ENCODE assay signal across 20 cellular contexts in genomic region chr16:86638642-86639041, GRCh38.
DNase-seq lines count a peak whose midpoint lies in the region; ATAC-seq and TF ChIP-seq lines count a peak whose summit lies in the region.
"Had no signal": no experiment of that assay in that cellular context is flagged by ENCODE, and none has a peak within 500 bp of the region (broad histone marks: within the 10 kb centered on the region; RNA-seq: fewer than 3 reads in every experiment).

No MANE protein-coding gene starts in this region.

- H3K56ac ChIP-seq in IMR-90 (ENCODE audit: extremely low read depth, insufficient read depth, low read length) = no peak overlapping the region

- H3K36me3 Mint-ChIP-seq in neural progenitor cell (no peaks in the 10 kb centered on the region), Caco-2 (ENCODE audit: insufficient read depth, unreplicated experiment) (no peaks in the 10 kb centered on the region), CD14-positive monocyte (no peaks in the 10 kb centered on the region)
- H3K36me3 Mint-ChIP-seq: CD4-positive, alpha-beta memory T cell; CD4-positive, CD25-positive, alpha-beta regulatory T cell; CD8-positive, alpha-beta memory T cell had no signal

- POLR2A ChIA-PET in IMR-90 (lab: Charles Lee; ENCODE audit: unreplicated experiment) = no interaction called here
- POLR2A ChIA-PET in Caco-2 (lab: Charles Lee) = no interaction called here

- H3K4me1 Mint-ChIP-seq in neural progenitor cell = peaks cover 31% of the 10 kb centered on the region
- no peaks in the 10 kb centered on the region for H3K4me1 Mint-ChIP-seq in Caco-2 (ENCODE audit: low read depth, unreplicated experiment)
- H3K4me1 Mint-ChIP-seq in CD14-positive monocyte = no peaks in the 10 kb centered on the region
- H3K4me1 Mint-ChIP-seq: B cell; CD4-positive, alpha-beta memory T cell; CD4-positive, CD25-positive, alpha-beta regulatory T cell; CD8-positive, alpha-beta memory T cell had no signal

- no peak overlapping the region for H2AFZ ChIP-seq in IMR-90 (replicated peaks; ENCODE audit: low read length, poor library complexity)
- no peak overlapping the region for H2AFZ ChIP-seq in neural progenitor cell (replicated peaks)

- H3K23ac ChIP-seq in IMR-90 (ENCODE audit: low read depth, low read length) = no peak overlapping the region

- no peak overlapping the region for H3K9ac ChIP-seq in IMR-90 (ENCODE audit: low read depth, low read length)
- H3K9ac ChIP-seq in neural progenitor cell = no peak overlapping the region

- H3K36me3 ChIP-seq in left ventricle myocardium inferior = no peaks in the 10 kb centered on the region
- no peaks in the 10 kb centered on the region for H3K36me3 ChIP-seq in IMR-90 (ENCODE audit: control insufficient read depth, insufficient read depth, low read length)
- no peaks in the 10 kb centered on the region for H3K36me3 ChIP-seq in neural progenitor cell
- H3K36me3 ChIP-seq in Caco-2 (ENCODE audit: control insufficient read depth, insufficient read depth, low read length) = no peaks in the 10 kb centered on the region

- CTCF ChIA-PET in IMR-90 (lab: Yijun Ruan, JAX) = no interaction called here
- CTCF ChIA-PET in Caco-2 (lab: Charles Lee) = no interaction called here

- H3K4me3 Mint-ChIP-seq in neural progenitor cell (no peak overlapping the region), Caco-2 (ENCODE audit: unreplicated experiment) (no peak overlapping the region), CD14-positive monocyte (no peak overlapping the region)
- H3K4me3 Mint-ChIP-seq: B cell; CD4-positive, alpha-beta memory T cell; CD4-positive, CD25-positive, alpha-beta regulatory T cell; CD8-positive, alpha-beta memory T cell had no signal

- peaks cover 3% of the 10 kb centered on the region for H3K9me3 Mint-ChIP-seq in neural progenitor cell
- H3K9me3 Mint-ChIP-seq in Caco-2 (ENCODE audit: unreplicated experiment) = no peaks in the 10 kb centered on the region
- H3K9me3 Mint-ChIP-seq in CD14-positive monocyte = peaks cover 0 to 6% (median 0%) of the 10 kb centered on the region in 7 donors
- H3K9me3 Mint-ChIP-seq: CD8-positive, alpha-beta memory T cell had no signal

- no peak overlapping the region for H2AK9ac ChIP-seq in IMR-90 (replicated peaks; ENCODE audit: low read depth, low read length, poor library complexity)

- TF ChIP-seq CTCF in left ventricle myocardium inferior (IDR thresholded peaks at IDR 0.05; ENCODE audit: borderline replicate concordance) = no peak
- TF ChIP-seq CTCF in IMR-90 (conservative IDR thresholded peaks at IDR 0.05; ENCODE audit: low read depth, low read length) = no peak
- TF ChIP-seq CTCF in neural progenitor cell (IDR thresholded peaks at IDR 0.05) = no peak
- no peak for TF ChIP-seq CTCF in Caco-2 (IDR thresholded peaks at IDR 0.05; ENCODE audit: insufficient read depth in 1 of 2, low read depth in 1 of 2, low read length in 1 of 2, severe bottlenecking in 1 of 2, unreplicated experiment in 1 of 2)
- TF ChIP-seq CTCF in CD14-positive monocyte (IDR thresholded peaks at IDR 0.05) = no peak

- H3K4me1 ChIP-seq in left ventricle myocardium inferior = no peaks in the 10 kb centered on the region
- H3K4me1 ChIP-seq in IMR-90 (ENCODE audit: control insufficient read depth, insufficient read depth, low read length) = no peaks in the 10 kb centered on the region
- H3K4me1 ChIP-seq in neural progenitor cell = peaks cover 16% of the 10 kb centered on the region
- no peaks in the 10 kb centered on the region for H3K4me1 ChIP-seq in Caco-2
- H3K4me1 ChIP-seq: A549 had no signal

- peaks cover 49% of the 10 kb centered on the region for H3K27me3 ChIP-seq in left ventricle myocardium inferior (ENCODE audit: low read depth)
- H3K27me3 ChIP-seq in IMR-90 (ENCODE audit: control insufficient read depth, insufficient read depth, low read length) = peaks cover 2% of the 10 kb centered on the region
- no peaks in the 10 kb centered on the region for H3K27me3 ChIP-seq in neural progenitor cell
- H3K27me3 ChIP-seq in Caco-2 (replicated peaks; ENCODE audit: control insufficient read depth, insufficient read depth, low read length) = no peaks in the 10 kb centered on the region

- no peak overlapping the region for H2BK5ac ChIP-seq in IMR-90 (ENCODE audit: low read depth, low read length, poor library complexity, severe bottlenecking)

- TF ChIP-seq RAD21 in IMR-90 (IDR thresholded peaks at IDR 0.05; ENCODE audit: low read length) = no peak

- H3K9me3 ChIP-seq in left ventricle myocardium inferior (replicated peaks) (no peaks in the 10 kb centered on the region), IMR-90 (ENCODE audit: control insufficient read depth, insufficient read depth, low read length) (no peaks in the 10 kb centered on the region), neural progenitor cell (ENCODE audit: low read depth) (no peaks in the 10 kb centered on the region), Caco-2 (no peaks in the 10 kb centered on the region)
- H3K9me3 ChIP-seq: A549 had no signal

- H3K4me2 ChIP-seq in IMR-90 (ENCODE audit: low read depth, low read length) = no peak overlapping the region
- H3K4me2 ChIP-seq in neural progenitor cell = no peak overlapping the region
- H3K4me2 ChIP-seq: A549 had no signal

- H3K79me2 ChIP-seq in neural progenitor cell (ENCODE audit: low read depth) = no peaks in the 10 kb centered on the region

- H3K4ac ChIP-seq in IMR-90 (ENCODE audit: low read depth, low read length) = no peak overlapping the region

- H3K27ac Mint-ChIP-seq in neural progenitor cell (peak overlapping the region; percentile 65), Caco-2 (ENCODE audit: unreplicated experiment) (no peak overlapping the region), CD14-positive monocyte (no peak overlapping the region)
- H3K27ac Mint-ChIP-seq: B cell; CD4-positive, CD25-positive, alpha-beta regulatory T cell; CD8-positive, alpha-beta memory T cell had no signal

- no peak overlapping the region for H3K4me3 ChIP-seq in left ventricle myocardium inferior
- H3K4me3 ChIP-seq in IMR-90 (ENCODE audit: insufficient read depth, low read depth, low read length) = no peak overlapping the region
- no peak overlapping the region for H3K4me3 ChIP-seq in neural progenitor cell
- no peak overlapping the region for H3K4me3 ChIP-seq in Caco-2 (ENCODE audit: low read depth, low read length)
- H3K4me3 ChIP-seq: A549 had no signal

- H3K79me1 ChIP-seq in IMR-90 (ENCODE audit: low read depth in 1 of 2, low read length in 2 of 2) = no peaks in the 10 kb centered on the region

- H3K18ac ChIP-seq in IMR-90 (ENCODE audit: low read depth, low read length) = no peak overlapping the region

- no peaks in the 10 kb centered on the region for H3K9me1 ChIP-seq in IMR-90 (ENCODE audit: insufficient read depth, low read length)

- 0 out of 2 replicates have a peak overlapping the region, but pooled peaks have one; percentile 25 for H2AK5ac ChIP-seq in IMR-90 (ENCODE audit: low read depth, low read length)

- no peak for TF ChIP-seq POLR2A in IMR-90 (IDR thresholded peaks at IDR 0.05; ENCODE audit: low read depth, low read length)

- H3K27me3 Mint-ChIP-seq in neural progenitor cell (ENCODE audit: insufficient read depth, low read depth) = peaks cover 18% of the 10 kb centered on the region
- peaks cover 8% of the 10 kb centered on the region for H3K27me3 Mint-ChIP-seq in Caco-2 (ENCODE audit: insufficient read depth, unreplicated experiment)
- H3K27me3 Mint-ChIP-seq in CD14-positive monocyte (ENCODE audit: low read depth in 3 of 3) = peaks cover 3 to 9% (median 6%) of the 10 kb centered on the region in 3 donors

- in situ Hi-C loops in IMR-90 (cut with MboI; ENCODE audit: low sequenced_read_pairs) = no loop called here

- no peak overlapping the region for H4K8ac ChIP-seq in IMR-90 (ENCODE audit: low read depth in 2 of 2, low read length in 2 of 2)

- intact Hi-C loops in left ventricle myocardium inferior (cut with micrococcal nuclease) = no loop called here
- intact Hi-C loops in left cardiac atrium (cut with DNase I) = no loop called here
- intact Hi-C loops in IMR-90 (cut with micrococcal nuclease) = no loop called here
- intact Hi-C loops in posterior vena cava (cut with DNase I) = loop anchor here in 1 of 2 donors (1.0 kb wide), 1 partner anchor 27 kb away; no protein-coding TSS in a partner anchor
- intact Hi-C loops in Caco-2 (cut with micrococcal nuclease; ENCODE audit: unreplicated experiment) = no loop called here
- intact Hi-C loops in CD14-positive monocyte (cut with micrococcal nuclease) = no loop called here

- BruUV-seq in IMR-90 (replicated peaks; lab: Mats Ljungman, UMichigan) (no TSS peak), Caco-2 (replicated peaks; lab: Mats Ljungman, UMichigan) (no TSS peak)

- no peak for ATAC-seq in left cardiac atrium
- no peak for ATAC-seq in IMR-90 (ENCODE audit: low read depth)
- ATAC-seq: A549 had no signal

- H3K14ac ChIP-seq in IMR-90 (replicated peaks; ENCODE audit: low read depth, low read length) = no peak overlapping the region

- no peak overlapping the region for H2BK20ac ChIP-seq in IMR-90 (ENCODE audit: low read depth, low read length)

- H3K27ac ChIP-seq in left ventricle myocardium inferior (replicated peaks) (peak overlapping the region; percentile 67), IMR-90 (ENCODE audit: insufficient read depth, low read length) (no peak overlapping the region), neural progenitor cell (no peak overlapping the region)
- H3K27ac ChIP-seq: 22Rv1, A549, C4-2B had no signal

- dilution Hi-C loops in IMR-90 (cut with HindIII; ENCODE audit: low sequenced_read_pairs, unreplicated experiment) = no loop called here

- no peak overlapping the region for H2BK15ac ChIP-seq in IMR-90 (ENCODE audit: low read depth, low read length)

- DNase-seq in left ventricle myocardium inferior = no peak
- no peak for DNase-seq in left cardiac atrium
- no peak for DNase-seq in IMR-90
- no peak for DNase-seq in neural progenitor cell (ENCODE audit: low spot score)
- DNase-seq in posterior vena cava (ENCODE audit: low spot score) = peak; percentile 67
- DNase-seq in Caco-2 = no peak
- DNase-seq in CD14-positive monocyte (ENCODE audit: low spot score) = no peak
- no peak for DNase-seq in NCI-H146 (lab: John Stamatoyannopoulos, UW)
- DNase-seq: AML-193; Calu3; CD4-positive, alpha-beta memory T cell; CD4-positive, CD25-positive, alpha-beta regulatory T cell; CD8-positive, alpha-beta memory T cell; COR-L47; DMS79 treated with DMSO at 0.1 percent for 48 hours; GF-D8 had no signal

- WGBS in IMR-90 (ENCODE audit: extremely low coverage in 2 of 2, insufficient read length in 1 of 2), 2 experiments = 91 to 100% methylated on average over 1 to 7 of the region's 10 CpGs

- H4K91ac ChIP-seq in IMR-90 (ENCODE audit: insufficient read depth, low read depth, low read length) = no peak overlapping the region

- H3F3A ChIP-seq in neural progenitor cell (ENCODE audit: low read depth) = no peaks in the 10 kb centered on the region

- H4K20me1 ChIP-seq in IMR-90 (ENCODE audit: insufficient read depth, low read length) = no peaks in the 10 kb centered on the region
- H4K20me1 ChIP-seq in neural progenitor cell (ENCODE audit: low read depth) = no peaks in the 10 kb centered on the region

- no peak overlapping the region for H2BK120ac ChIP-seq in IMR-90 (ENCODE audit: low read depth, low read length)

- no peak overlapping the region for H4K5ac ChIP-seq in IMR-90 (ENCODE audit: low read depth, low read length)

TF ChIP-seq in IMR-90, 13 proteins besides CTCF, POLR2A, EP300 and RAD21 (continues in another document):
- TF ChIP-seq FOS (IDR thresholded peaks at IDR 0.05; ENCODE audit: low read depth, low read length) = no peak
- no peak for TF ChIP-seq CEBPB (IDR thresholded peaks at IDR 0.05; ENCODE audit: low read depth, low read length)
